24 cellular contexts compared by ENCODE assay signal in the genomic region with DNA sequence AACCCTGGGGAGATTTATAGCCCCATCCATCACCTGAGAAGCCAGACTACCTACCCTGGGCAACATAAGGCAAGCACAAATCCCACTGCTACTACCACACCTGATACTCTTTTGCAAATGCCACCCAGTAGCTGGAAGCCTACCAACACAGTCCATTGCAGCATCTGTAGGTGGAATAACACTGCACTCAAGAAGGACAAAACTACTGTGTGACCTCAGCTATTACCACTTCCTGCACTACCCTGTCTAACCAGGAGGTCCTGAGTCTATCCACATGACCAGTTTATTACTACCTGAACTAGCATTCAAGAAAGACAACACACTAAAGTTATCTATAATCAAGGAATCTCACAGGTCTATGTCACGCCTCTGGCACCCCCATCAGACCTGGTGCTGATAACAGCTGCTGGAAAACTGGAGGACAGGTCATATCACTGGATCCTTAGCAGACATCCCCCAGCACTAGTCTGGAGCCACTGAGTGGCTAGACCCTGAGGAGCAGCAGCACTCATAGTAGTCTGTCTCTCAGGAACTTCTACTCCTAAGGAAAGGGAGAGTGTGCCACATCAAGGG. TPM values are rescaled to one million over a fixed set of nuclear protein-coding genes. Genes with fewer than 3 reads are reported as not detected.
DNase-seq lines count a peak whose midpoint lies in the region; TF ChIP-seq lines count a peak whose summit lies in the region.
"Had no signal": no experiment of that assay in that cellular context is flagged by ENCODE, and none has a peak within 500 bp of the region (broad histone marks: within the 10 kb centered on the region; RNA-seq: fewer than 3 reads in every experiment).

No MANE protein-coding gene starts in this region.

- H3K9me3 Mint-ChIP-seq in type B pancreatic cell = peaks cover 6% of the 10 kb centered on the region

- H3K36me3 ChIP-seq in Loucy (ENCODE audit: insufficient read depth, low read length) (no peaks in the 10 kb centered on the region), breast epithelium (no peaks in the 10 kb centered on the region)

- peak overlapping the region; percentile 1 for H3K4me3 Mint-ChIP-seq in type B pancreatic cell
- H3K4me3 Mint-ChIP-seq: CD8-positive, alpha-beta memory T cell; neural crest cell; stimulated activated memory B cell treated with anti-CD40 and anti-IgM and Interleukin-4, amounts not matched to agents 10 μg/mL and 1 μg/mL and 100 μg/mL, for 72 hours had no signal

- no peak overlapping the region for H3K9ac ChIP-seq in Loucy (ENCODE audit: low read depth, low read length, poor library complexity, severe bottlenecking)

- H3F3A ChIP-seq in Loucy (ENCODE audit: low read depth) = no peaks in the 10 kb centered on the region

- TF ChIP-seq CTCF in Loucy (conservative IDR thresholded peaks at IDR 0.05; ENCODE audit: low read length) (no peak), breast epithelium (IDR thresholded peaks at IDR 0.05) (no peak), type B pancreatic cell (conservative IDR thresholded peaks at IDR 0.05) (no peak)

- DNase-seq in breast epithelium (ENCODE audit: low spot score in 2 of 2) = no peak
- peak; percentile 61 for DNase-seq in islet precursor cell
- DNase-seq in type B pancreatic cell (ENCODE audit: extremely low spot score, unreplicated experiment) = no peak
- no peak for DNase-seq in T-helper 9 cell
- DNase-seq in AG08395 (ENCODE audit: low spot score) = no peak
- no peak for DNase-seq in DMS 273 treated with DMSO at 0.1 percent for 48 hours (lab: John Stamatoyannopoulos, UW)
- DNase-seq: activated CD4-positive, alpha-beta T cell treated with anti-CD3 and anti-CD28 coated beads, Interleukin-2, amount 50 U/mL, for 4 hours; activated effector memory CD4-positive, alpha-beta T cell treated with Interleukin-2 at 50 U/mL for 16 hours; CD8-positive, alpha-beta memory T cell; DMS79 treated with DMSO at 0.1 percent for 48 hours; effector memory CD4-positive, alpha-beta T cell; Kasumi-1; NCI-H1105 treated with DMSO at 0.1 percent for 48 hours; NCI-H2081; NCI-H446; stimulated activated CD4-positive, alpha-beta T cell treated with anti-CD3 and anti-CD28 coated beads, Interleukin-1b, Interleukin-23, amount 100 ng/mL, for 48 hours; T-helper 2 cell had no signal

- H3K9me3 ChIP-seq in Loucy (ENCODE audit: insufficient read depth, low read depth, low read length) (no peaks in the 10 kb centered on the region), breast epithelium (no peaks in the 10 kb centered on the region)
- H3K9me3 ChIP-seq: body of pancreas, mucosa of descending colon, testis had no signal

- H3K27ac ChIP-seq in breast epithelium = peak overlapping the region; percentile 4 to 35
- H3K27ac ChIP-seq: body of pancreas, VCaP had no signal

- no peaks in the 10 kb centered on the region for H3K9me2 ChIP-seq in Loucy (replicated peaks; ENCODE audit: low read depth, low read length)

- peaks cover 4% of the 10 kb centered on the region for H3K36me3 Mint-ChIP-seq in type B pancreatic cell
- H3K36me3 Mint-ChIP-seq: stimulated activated memory B cell treated with anti-CD40 and anti-IgM and Interleukin-4, amounts not matched to agents 10 μg/mL and 1 μg/mL and 100 μg/mL, for 72 hours had no signal

- H3K27ac Mint-ChIP-seq in type B pancreatic cell = no peak overlapping the region
- H3K27ac Mint-ChIP-seq: stimulated activated memory B cell treated with anti-CD40 and anti-IgM and Interleukin-4, amounts not matched to agents 10 μg/mL and 1 μg/mL and 100 μg/mL, for 72 hours had no signal

- H3K27me3 Mint-ChIP-seq in type B pancreatic cell = peaks cover 6% of the 10 kb centered on the region

- H3K79me2 ChIP-seq in Loucy (ENCODE audit: insufficient read depth, low read length) = no peaks in the 10 kb centered on the region

- TF ChIP-seq POLR2A in breast epithelium (IDR thresholded peaks at IDR 0.05) = no peak

- H3K4me1 ChIP-seq in Loucy (ENCODE audit: insufficient read depth, low read length, poor library complexity, severe bottlenecking) (peaks cover 12% of the 10 kb centered on the region), breast epithelium (peaks cover 0 to 11% of the 10 kb centered on the region in 2 donors)
- H3K4me1 ChIP-seq: body of pancreas had no signal

- H3K4me3 ChIP-seq in Loucy (ENCODE audit: low read length, poor library complexity, severe bottlenecking) (no peak overlapping the region), breast epithelium (no peak overlapping the region)
- H3K4me3 ChIP-seq: body of pancreas, mucosa of descending colon, testis had no signal

- H2AFZ ChIP-seq in Loucy (ENCODE audit: low read length) = peak overlapping the region; percentile 51; the same call in 1 of the 2 replicates

- no peaks in the 10 kb centered on the region for H4K20me1 ChIP-seq in Loucy (ENCODE audit: insufficient read depth, low read length, poor library complexity, severe bottlenecking)

- intact Hi-C loops in breast epithelium (cut with DNase I; ENCODE audit: low total_unique reads) = no loop called here

- H3K4me2 ChIP-seq in Loucy (ENCODE audit: low read depth, low read length, poor library complexity, severe bottlenecking) = peak overlapping the region; percentile 20

- H3K4me1 Mint-ChIP-seq in type B pancreatic cell (ENCODE audit: unreplicated experiment) = peaks cover 10% of the 10 kb centered on the region
- H3K4me1 Mint-ChIP-seq: CD8-positive, alpha-beta memory T cell; stimulated activated memory B cell treated with anti-CD40 and anti-IgM and Interleukin-4, amounts not matched to agents 10 μg/mL and 1 μg/mL and 100 μg/mL, for 72 hours had no signal

- H3K27me3 ChIP-seq in Loucy (ENCODE audit: insufficient read depth, low read length, poor library complexity, severe bottlenecking) (no peaks in the 10 kb centered on the region), breast epithelium (no peaks in the 10 kb centered on the region)
- H3K27me3 ChIP-seq: body of pancreas, testis had no signal

RNA-seq across cellular contexts. Expression of a gene that starts 2.9 kb away (rescaled TPM):
- total RNA-seq in breast epithelium (1 to 10 TPM; 1.9 to 6.9 (median 4.3) TPM), type B pancreatic cell (ENCODE audit: low replicate concordance) (0.86 and 3.6 TPM in 2 replicates)
- total RNA-seq: CD8-positive, alpha-beta memory T cell; neural crest cell had no signal

RNA-seq across cellular contexts. Expression of a gene that starts 28.3 kb away (rescaled TPM):
- total RNA-seq in breast epithelium (10 to 100 TPM in 2 of 3 donors, 1 to 10 TPM in 1; 5.2 to 14.7 (median 13.8) TPM), type B pancreatic cell (ENCODE audit: low replicate concordance) (1.8 and 16.2 TPM in 2 replicates)
- total RNA-seq: neural crest cell had no signal
